ENCODE assay signal across 12 cellular contexts in the genomic region with DNA sequence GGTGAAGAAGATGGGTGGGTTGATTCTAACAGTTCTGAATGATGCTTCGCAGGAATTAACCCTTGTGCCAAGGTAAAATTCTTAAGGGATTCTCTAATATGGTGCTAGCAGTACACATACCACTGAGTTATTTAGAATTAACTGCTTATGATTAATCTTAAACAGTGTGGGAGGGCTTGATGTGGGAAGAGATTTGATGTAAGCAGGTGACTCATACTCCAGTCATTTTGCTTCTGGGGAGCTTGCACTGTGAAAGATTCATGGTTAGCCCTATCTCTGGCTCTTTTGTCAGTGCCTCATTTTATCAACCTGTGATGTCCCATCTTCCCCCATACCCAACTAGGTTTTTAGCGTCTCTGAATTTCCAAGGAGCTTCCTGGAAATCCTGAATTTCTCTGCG.
DNase-seq lines count a peak whose midpoint lies in the region; ATAC-seq, FAIRE-seq and TF ChIP-seq lines count a peak whose summit lies in the region.
"Had no signal": no experiment of that assay in that cellular context is flagged by ENCODE, and none has a peak within 500 bp of the region (broad histone marks: within the 10 kb centered on the region; RNA-seq: fewer than 3 reads in every experiment).

No MANE protein-coding gene starts in this region.

- H3K79me2 ChIP-seq in astrocyte (ENCODE audit: insufficient read depth, low read length), result no peaks in the 10 kb centered on the region

- H3K27me3 ChIP-seq in BJ (ENCODE audit: control insufficient read depth, insufficient read depth, low read length), result no peaks in the 10 kb centered on the region
- peaks cover 5% of the 10 kb centered on the region for H3K27me3 ChIP-seq in astrocyte (ENCODE audit: insufficient read depth, low read length)

- POLR2A ChIA-PET in BJ (lab: Charles Lee), result no interaction called here

- H3K27ac Mint-ChIP-seq in astrocyte (ENCODE audit: unreplicated experiment), result peak overlapping the region; percentile 77
- H3K27ac Mint-ChIP-seq: H9 had no signal

- DNase-seq in BJ (ENCODE audit: low read depth) (peak; percentile 3), HS-5 (ENCODE audit: low read depth) (peak; percentile 14), astrocyte (ENCODE audit: low read depth) (peak; percentile 99), kidney glomerular epithelial cell (lab: John Stamatoyannopoulos, UW) (peak; percentile 90), NCI-H345 (lab: John Stamatoyannopoulos, UW) (no peak), GM19240 (ENCODE audit: insufficient read length, low spot score) (no peak)
- DNase-seq in effector CD8-positive, alpha-beta T cell (lab: John Stamatoyannopoulos, UW), result no peak
- DNase-seq: aorta, COR-L47, H9, NCI-H2029 had no signal

- no peaks in the 10 kb centered on the region for H3K36me3 Mint-ChIP-seq in astrocyte (ENCODE audit: low read depth, unreplicated experiment)

- H3K4me1 ChIP-seq in astrocyte (ENCODE audit: insufficient read depth, low read length), result peaks cover 11% of the 10 kb centered on the region

- no peak for FAIRE-seq in astrocyte (lab: Jason Lieb, UNC)

- peak overlapping the region; percentile 81 for H3K27ac ChIP-seq in astrocyte (ENCODE audit: low read depth, low read length)

- H3K4me3 Mint-ChIP-seq in astrocyte (ENCODE audit: unreplicated experiment), result no peak overlapping the region
- H3K4me3 Mint-ChIP-seq: H9 had no signal

- H3K4me3 ChIP-seq in BJ (ENCODE audit: low read depth, low read length), result no peak overlapping the region
- H3K4me3 ChIP-seq in astrocyte (ENCODE audit: insufficient read depth, low read depth, low read length), result no peak overlapping the region

- peaks cover 11% of the 10 kb centered on the region for H3K27me3 Mint-ChIP-seq in astrocyte (ENCODE audit: low read depth, unreplicated experiment)

- peak overlapping the region; percentile 52 for H3K4me2 ChIP-seq in astrocyte (ENCODE audit: low read length)

- peaks cover 14% of the 10 kb centered on the region for H3K4me1 Mint-ChIP-seq in astrocyte (ENCODE audit: low read depth, unreplicated experiment)

- H3K9ac ChIP-seq in astrocyte (ENCODE audit: low read length), result peak overlapping the region; percentile 10

- peaks cover 5% of the 10 kb centered on the region for H3K9me3 Mint-ChIP-seq in astrocyte (ENCODE audit: unreplicated experiment)
- H3K9me3 Mint-ChIP-seq: H9 had no signal

- H2AFZ ChIP-seq in astrocyte (ENCODE audit: low read depth, low read length), result no peak overlapping the region

- TF ChIP-seq CTCF in BJ (IDR thresholded peaks at IDR 0.05; ENCODE audit: insufficient read depth, low read depth, low read length) (no peak), astrocyte (IDR thresholded peaks at IDR 0.05; ENCODE audit: insufficient read depth, low read depth, low read length) (no peak)

- CTCF ChIA-PET in BJ (lab: Yijun Ruan, JAX), result no interaction called here

- H3K9me3 ChIP-seq in astrocyte (ENCODE audit: insufficient read depth, low read depth, low read length), result no peaks in the 10 kb centered on the region

- H4K20me1 ChIP-seq in astrocyte (ENCODE audit: insufficient read depth, low read length), result no peaks in the 10 kb centered on the region

- no peak for ATAC-seq in GM18519 (IDR thresholded peaks at IDR 0.05; ENCODE audit: low FRiP score, unreplicated experiment)

- H3K36me3 ChIP-seq in BJ (ENCODE audit: control insufficient read depth, insufficient read depth, low read length), result no peaks in the 10 kb centered on the region
- H3K36me3 ChIP-seq in astrocyte (ENCODE audit: insufficient read depth, low read length), result no peaks in the 10 kb centered on the region

Comparison
In these comparisons a context has a peak if more than half of its experiments do, and no peak if none do; other contexts are left out.
1. DNase-seq: peak in BJ (single experiment), HS-5 (single experiment), astrocyte (single experiment) and kidney glomerular epithelial cell (single experiment); none in NCI-H345 (single experiment), GM19240 (single experiment) and effector CD8-positive, alpha-beta T cell (single experiment).